Comparison of ENCODE assay signal across 21 cellular contexts in the genomic region with DNA sequence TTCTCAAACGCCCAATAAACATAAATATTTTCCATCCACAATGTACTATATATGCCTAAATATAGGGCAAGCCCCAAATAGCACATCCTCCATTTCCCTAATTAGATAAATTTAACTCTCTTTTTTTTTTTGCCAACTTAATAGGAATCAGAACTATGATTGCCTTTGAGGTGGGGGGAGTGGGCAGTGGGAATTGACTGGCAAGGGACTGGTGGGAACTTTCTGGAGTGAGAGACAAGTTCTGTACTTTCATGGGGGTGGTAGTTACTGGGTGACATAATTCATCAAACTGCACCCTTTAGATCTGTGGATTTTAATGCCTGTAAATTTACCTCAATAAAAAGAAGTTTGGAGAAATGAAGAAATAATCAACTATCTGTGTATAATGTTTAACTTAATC.
A peak's percentile ranks its signal among the peaks of the same experiment; 100 is the strongest.
DNase-seq lines count a peak whose midpoint lies in the region; ATAC-seq and TF ChIP-seq lines count a peak whose summit lies in the region.
"Had no signal": no experiment of that assay in that cellular context is flagged by ENCODE, and none has a peak within 500 bp of the region (broad histone marks: within the 10 kb centered on the region; RNA-seq: fewer than 3 reads in every experiment).

No MANE protein-coding gene starts in this region.

- ATAC-seq in heart left ventricle (no peak), Right ventricle myocardium inferior (no peak), lung (ENCODE audit: insufficient read depth, low FRiP score) (no peak), lower lobe of right lung (no peak)
- ATAC-seq: CD8-positive, alpha-beta T cell had no signal

- H3K79me2 ChIP-seq in OCI-LY3 (ENCODE audit: low read length), result no peaks in the 10 kb centered on the region
- no peaks in the 10 kb centered on the region for H3K79me2 ChIP-seq in smooth muscle cell (ENCODE audit: low read depth)

- DNase-seq in heart left ventricle (no peak), Right ventricle myocardium inferior (ENCODE audit: missing footprints) (no peak), lung (ENCODE audit: low spot score) (peak; percentile 3), putamen (ENCODE audit: low spot score) (peak; percentile 42), COLO829 (ENCODE audit: low spot score) (no peak), smooth muscle cell (lab: John Stamatoyannopoulos, UW; ENCODE audit: unreplicated experiment) (no peak), lower lobe of right lung (no peak)
- DNase-seq: CD4-positive, CD25-positive, alpha-beta regulatory T cell; CD8-positive, alpha-beta T cell; DMS 273 treated with DMSO at 0.1 percent for 48 hours; DMS79; EL; GDM1; GOT3; HFFc6 had no signal

- no peak overlapping the region for H3K9ac ChIP-seq in OCI-LY3 (ENCODE audit: low read length)
- H3K9ac ChIP-seq in smooth muscle cell (ENCODE audit: low read depth), result no peak overlapping the region
- H3K9ac ChIP-seq: BLaER1 had no signal

- H4K20me1 ChIP-seq in OCI-LY3 (ENCODE audit: insufficient read depth, low read length) (no peaks in the 10 kb centered on the region), smooth muscle cell (ENCODE audit: low read depth) (no peaks in the 10 kb centered on the region)
- H4K20me1 ChIP-seq: BLaER1 had no signal

- TF ChIP-seq POLR2A in heart left ventricle (IDR thresholded peaks at IDR 0.05), result no peak

- H3K4me1 ChIP-seq in heart left ventricle, result peaks cover 3 to 57% (median 45%) of the 10 kb centered on the region in 12 donors
- peaks cover 31% of the 10 kb centered on the region for H3K4me1 ChIP-seq in OCI-LY3 (ENCODE audit: low read length)
- peaks cover 11 to 23% of the 10 kb centered on the region in 2 donors for H3K4me1 ChIP-seq in lung (ENCODE audit: control insufficient read depth in 2 of 2, insufficient read depth in 2 of 2, low read length in 2 of 2)
- no peaks in the 10 kb centered on the region for H3K4me1 ChIP-seq in smooth muscle cell (ENCODE audit: low read depth)
- H3K4me1 ChIP-seq in lower lobe of right lung, result peaks cover 25% of the 10 kb centered on the region
- H3K4me1 ChIP-seq: BLaER1, HAP-1 had no signal

- H3K36me3 ChIP-seq in heart left ventricle, result peaks cover 0 to 16% (median 7%) of the 10 kb centered on the region in 9 donors
- H3K36me3 ChIP-seq in OCI-LY3 (replicated peaks; ENCODE audit: low read depth, low read length), result no peaks in the 10 kb centered on the region
- H3K36me3 ChIP-seq in lung (ENCODE audit: control insufficient read depth in 2 of 2, insufficient read depth in 2 of 2, low read length in 2 of 2), result peaks cover 0 to 7% of the 10 kb centered on the region in 2 donors
- H3K36me3 ChIP-seq in smooth muscle cell (ENCODE audit: low read depth), result no peaks in the 10 kb centered on the region
- H3K36me3 ChIP-seq in lower lobe of right lung, result no peaks in the 10 kb centered on the region
- H3K36me3 ChIP-seq: BLaER1, HAP-1 had no signal

- peak overlapping the region in 9 of 12 donors; percentile 83 to 97 (median 93) for H3K27ac ChIP-seq in heart left ventricle
- no peak overlapping the region for H3K27ac ChIP-seq in OCI-LY3 (ENCODE audit: low read length)
- no peak overlapping the region for H3K27ac ChIP-seq in lung (ENCODE audit: low read depth in 1 of 2, low read length in 1 of 2)
- no peak overlapping the region for H3K27ac ChIP-seq in smooth muscle cell (ENCODE audit: low read depth)
- no peak overlapping the region for H3K27ac ChIP-seq in lower lobe of right lung
- H3K27ac ChIP-seq: 22Rv1, BLaER1, C4-2B had no signal

- no peak overlapping the region for H3K4me3 ChIP-seq in heart left ventricle
- no peak overlapping the region for H3K4me3 ChIP-seq in OCI-LY3 (ENCODE audit: low read length)
- H3K4me3 ChIP-seq in lung, result no peak overlapping the region
- H3K4me3 ChIP-seq in smooth muscle cell, result no peak overlapping the region
- H3K4me3 ChIP-seq in lower lobe of right lung, result no peak overlapping the region
- H3K4me3 ChIP-seq: BLaER1, GM12878, HAP-1 had no signal

- 43 to 67% (median 58%) methylated on average over 1 of the region's 1 CpG for WGBS in heart left ventricle, 4 donors
- WGBS in lung, 2 donors, result 80 to 90% methylated on average over 1 of the region's 1 CpG
- WGBS in smooth muscle cell (ENCODE audit: low lambda C conversion rate), result 59% methylated on average over 1 of the region's 1 CpG

- H3K9me3 ChIP-seq in heart left ventricle (peaks cover 0 to 6% (median 0%) of the 10 kb centered on the region in 12 donors), OCI-LY3 (ENCODE audit: insufficient read depth, low read length) (peaks cover 6% of the 10 kb centered on the region), lung (ENCODE audit: control insufficient read depth in 2 of 2, insufficient read depth in 1 of 2, low read length in 1 of 2) (no peaks in the 10 kb centered on the region), smooth muscle cell (replicated peaks; ENCODE audit: low read depth) (no peaks in the 10 kb centered on the region), lower lobe of right lung (no peaks in the 10 kb centered on the region)
- H3K9me3 ChIP-seq: HAP-1 had no signal

- TF ChIP-seq CTCF in heart left ventricle (IDR thresholded peaks at IDR 0.05) (no peak), OCI-LY3 (IDR thresholded peaks at IDR 0.05; ENCODE audit: low read depth, low read length) (no peak), lung (IDR thresholded peaks at IDR 0.05; ENCODE audit: control extremely low read depth, extremely low read depth) (no peak), smooth muscle cell (IDR thresholded peaks at IDR 0.05; ENCODE audit: borderline replicate concordance, insufficient read depth, poor library complexity, severe bottlenecking) (no peak), lower lobe of right lung (IDR thresholded peaks at IDR 0.05) (no peak)

- H3F3A ChIP-seq in smooth muscle cell (ENCODE audit: low read depth), result peaks cover 7% of the 10 kb centered on the region

- H2AFZ ChIP-seq in OCI-LY3 (ENCODE audit: low read depth, low read length), result 0 out of 2 replicates have a peak overlapping the region, but pooled peaks have one; percentile 24
- no peak overlapping the region for H2AFZ ChIP-seq in smooth muscle cell (ENCODE audit: low read depth)

- intact Hi-C loops in heart left ventricle (cut with DNase I), result loop anchor here in 1 of 10 donors (10.0 kb wide), 1 partner anchor 239 kb away; no protein-coding TSS in a partner anchor
- intact Hi-C loops in Right ventricle myocardium inferior (cut with DNase I), result loop anchor here (2.0 to 10.0 kb wide), 2 partner anchors 33 to 239 kb away; no protein-coding TSS in a partner anchor
- intact Hi-C loops in lower lobe of right lung (cut with DNase I), result no loop called here

- H3K27me3 ChIP-seq in heart left ventricle, result no peaks in the 10 kb centered on the region
- H3K27me3 ChIP-seq in OCI-LY3 (ENCODE audit: low read depth, low read length), result peaks cover 5% of the 10 kb centered on the region; the same call in 1 of the 2 replicates
- H3K27me3 ChIP-seq in lung (ENCODE audit: control insufficient read depth, insufficient read depth), result no peaks in the 10 kb centered on the region
- peaks cover 16% of the 10 kb centered on the region for H3K27me3 ChIP-seq in smooth muscle cell (ENCODE audit: low read depth)
- no peaks in the 10 kb centered on the region for H3K27me3 ChIP-seq in lower lobe of right lung (ENCODE audit: low read depth)
- H3K27me3 ChIP-seq: BLaER1 had no signal

- H3K4me2 ChIP-seq in OCI-LY3 (ENCODE audit: low read length) (peak overlapping the region; percentile 49), smooth muscle cell (no peak overlapping the region)
- H3K4me2 ChIP-seq: BLaER1 had no signal

Comparison
In these comparisons a context has a peak if more than half of its experiments do, and no peak if none do; other contexts are left out.
1. DNase-seq: peak in lung (single experiment) and putamen (single experiment); none in heart left ventricle (0 of 5), Right ventricle myocardium inferior (single experiment), COLO829 (single experiment), smooth muscle cell (single experiment) and lower lobe of right lung (single experiment).
2. H3K27ac ChIP-seq: peak in heart left ventricle (9 of 12); none in OCI-LY3 (single experiment), lung (0 of 2), smooth muscle cell (single experiment) and lower lobe of right lung (single experiment).